In genomic region chr22:46397951-46398350, GRCh38 we compare ENCODE assay signal across 38 cellular contexts.
"Had no signal": no experiment of that assay in that cellular context is flagged by ENCODE, and none has a peak within 500 bp of the region (broad histone marks: within the 10 kb centered on the region; RNA-seq: fewer than 3 reads in every experiment).

No MANE protein-coding gene starts in this region.

- H3K27me3 ChIP-seq: adrenal gland, ascending aorta, body of pancreas, brain microvascular endothelial cell, cardiac muscle cell had no signal

- H3K36me3 Mint-ChIP-seq: activated naive CD4-positive, alpha-beta T cell treated with anti-CD3 and anti-CD28 coated beads, Interleukin-2, amount 10 ng/mL, durations not matched to agents 7 days and 5 days; activated naive CD4-positive, alpha-beta T cell treated with anti-CD3 and anti-CD28 coated beads, Interleukin-2, amount 50 U/mL, for 24 hours; activated naive CD4-positive, alpha-beta T cell treated with anti-CD3 and anti-CD28 coated beads, Interleukin-2, amount 50 U/mL, for 72 hours; activated naive CD8-positive, alpha-beta T cell; activated naive CD8-positive, alpha-beta T cell treated with anti-CD3 and anti-CD28 coated beads for 36 hours; activated naive CD8-positive, alpha-beta T cell treated with anti-CD3 and anti-CD28 coated beads, Interleukin-2, amount 10 ng/mL, durations not matched to agents 7 days and 5 days; brain had no signal

- DNase-seq: activated effector memory CD4-positive, alpha-beta T cell treated with anti-CD3 and anti-CD28 coated beads, Interleukin-2, amount 50 U/mL, for 16 hours; activated effector memory CD4-positive, alpha-beta T cell treated with Interleukin-2 at 50 U/mL for 16 hours; activated gamma-delta T cell; activated gamma-delta T cell treated with Interleukin-2 at 50 U/mL for 16 hours; activated naive CD4-positive, alpha-beta T cell; activated naive CD4-positive, alpha-beta T cell treated with anti-CD3 and anti-CD28 coated beads for 36 hours; activated naive CD4-positive, alpha-beta T cell treated with anti-CD3 and anti-CD28 coated beads, Interleukin-2, amount 10 ng/mL, durations not matched to agents 7 days and 5 days; activated naive CD4-positive, alpha-beta T cell treated with anti-CD3 and anti-CD28 coated beads, Interleukin-2, amount 50 U/mL, for 16 hours; activated naive CD4-positive, alpha-beta T cell treated with Interleukin-2 at 50 U/mL for 16 hours; activated naive CD8-positive, alpha-beta T cell treated with anti-CD3 and anti-CD28 coated beads for 36 hours; activated naive CD8-positive, alpha-beta T cell treated with anti-CD3 and anti-CD28 coated beads, Interleukin-2, amount 10 ng/mL, durations not matched to agents 7 days and 5 days; activated naive CD8-positive, alpha-beta T cell treated with anti-CD3 and anti-CD28 coated beads, Interleukin-2, amount 50 U/mL, for 24 hours; activated T-cell treated with anti-CD3 and anti-CD28 coated beads for 4 hours; activated T-cell treated with anti-CD3 and anti-CD28 coated beads, Interleukin-2, amount 50 U/mL, for 1 hour; activated T-cell treated with anti-CD3 and anti-CD28 coated beads, Interleukin-2, amount 50 U/mL, for 24 hours; activated T-cell treated with anti-CD3 and anti-CD28 coated beads, Interleukin-2, amount 50 U/mL, for 4 hours; activated T-cell treated with anti-CD3 and anti-CD28 coated beads, Interleukin-2, amount 50 U/mL, for 48 hours; activated T-cell treated with anti-CD3 and anti-CD28 coated beads, Interleukin-2, amount 50 U/mL, for 72 hours; adrenal gland; amniotic stem cell; amygdala; anterior cingulate cortex; aorta; body of pancreas; brain microvascular endothelial cell; caudate nucleus; central memory CD4-positive, alpha-beta T cell; cerebellar nuclear complex had no signal

- H3K9me3 ChIP-seq: adrenal gland, ascending aorta, body of pancreas had no signal

- H3K27ac Mint-ChIP-seq: activated naive CD4-positive, alpha-beta T cell treated with anti-CD3 and anti-CD28 coated beads for 36 hours; activated naive CD4-positive, alpha-beta T cell treated with anti-CD3 and anti-CD28 coated beads, Interleukin-2, amount 10 ng/mL, durations not matched to agents 7 days and 5 days; activated naive CD4-positive, alpha-beta T cell treated with anti-CD3 and anti-CD28 coated beads, Interleukin-2, amount 50 U/mL, for 24 hours; activated naive CD4-positive, alpha-beta T cell treated with anti-CD3 and anti-CD28 coated beads, Interleukin-2, amount 50 U/mL, for 72 hours; activated naive CD8-positive, alpha-beta T cell; activated naive CD8-positive, alpha-beta T cell treated with anti-CD3 and anti-CD28 coated beads for 36 hours; activated naive CD8-positive, alpha-beta T cell treated with anti-CD3 and anti-CD28 coated beads, Interleukin-2, amount 10 ng/mL, durations not matched to agents 7 days and 5 days; activated naive CD8-positive, alpha-beta T cell treated with anti-CD3 and anti-CD28 coated beads, Interleukin-2, amount 50 U/mL, for 24 hours; activated T-cell treated with anti-CD3 and anti-CD28 coated beads, Interleukin-2, amount 50 U/mL, for 24 hours; activated T-cell treated with anti-CD3 and anti-CD28 coated beads, Interleukin-2, amount 50 U/mL, for 72 hours; activated T-helper 1 cell treated with anti-CD3 and anti-CD28 coated beads, Interleukin-12 subunit alpha, Interleukin-12 subunit beta, Interleukin-2, Interleukin-4 antibody, amounts not matched to agents 30 ng/mL and 10 ng/mL and 1 ng/mL, durations not matched to agents 14 hours and 24 hours and 36 hours; activated T-helper 17 cell treated with anti-CD3 and anti-CD28 coated beads, Interleukin-2, amount 50 U/mL, for 72 hours; activated T-helper 2 cell treated with anti-CD3 and anti-CD28 coated beads, Interferon-gamma antibody, Interleukin-2, Interleukin-4, amounts not matched to agents 10 μg/mL and 5 μg/mL and 100 μg/mL, durations not matched to agents 14 hours and 24 hours and 36 hours; brain had no signal

- H3K27ac ChIP-seq: adrenal gland, ascending aorta, body of pancreas, brain microvascular endothelial cell, cardiac muscle cell had no signal

- H3K4me1 ChIP-seq: adrenal gland, ascending aorta, body of pancreas had no signal

- H3K4me3 ChIP-seq: adrenal gland, ascending aorta, body of pancreas, cardiac muscle cell had no signal

- H3K4me3 Mint-ChIP-seq: activated naive CD4-positive, alpha-beta T cell treated with anti-CD3 and anti-CD28 coated beads for 36 hours; activated naive CD4-positive, alpha-beta T cell treated with anti-CD3 and anti-CD28 coated beads, Interleukin-2, amount 10 ng/mL, durations not matched to agents 7 days and 5 days; activated naive CD4-positive, alpha-beta T cell treated with anti-CD3 and anti-CD28 coated beads, Interleukin-2, amount 50 U/mL, for 24 hours; activated naive CD8-positive, alpha-beta T cell; activated naive CD8-positive, alpha-beta T cell treated with anti-CD3 and anti-CD28 coated beads for 36 hours; activated naive CD8-positive, alpha-beta T cell treated with anti-CD3 and anti-CD28 coated beads, Interleukin-2, amount 10 ng/mL, durations not matched to agents 7 days and 5 days; activated naive CD8-positive, alpha-beta T cell treated with anti-CD3 and anti-CD28 coated beads, Interleukin-2, amount 50 U/mL, for 24 hours; activated T-cell treated with anti-CD3 and anti-CD28 coated beads, Interleukin-2, amount 50 U/mL, for 24 hours; activated T-cell treated with anti-CD3 and anti-CD28 coated beads, Interleukin-2, amount 50 U/mL, for 4 hours; activated T-cell treated with anti-CD3 and anti-CD28 coated beads, Interleukin-2, amount 50 U/mL, for 72 hours; activated T-helper 1 cell treated with anti-CD3 and anti-CD28 coated beads, Interleukin-12 subunit alpha, Interleukin-12 subunit beta, Interleukin-2, Interleukin-4 antibody, amounts not matched to agents 30 ng/mL and 10 ng/mL and 1 ng/mL, durations not matched to agents 14 hours and 24 hours and 36 hours; activated T-helper 17 cell treated with anti-CD3 and anti-CD28 coated beads, Interleukin-2, amount 50 U/mL, for 72 hours; brain; central memory CD8-positive, alpha-beta T cell had no signal

- H3K9me3 Mint-ChIP-seq: activated naive CD4-positive, alpha-beta T cell treated with anti-CD3 and anti-CD28 coated beads for 36 hours; activated naive CD4-positive, alpha-beta T cell treated with anti-CD3 and anti-CD28 coated beads, Interleukin-2, amount 10 ng/mL, durations not matched to agents 7 days and 5 days; activated naive CD4-positive, alpha-beta T cell treated with anti-CD3 and anti-CD28 coated beads, Interleukin-2, amount 50 U/mL, for 24 hours; activated naive CD4-positive, alpha-beta T cell treated with anti-CD3 and anti-CD28 coated beads, Interleukin-2, amount 50 U/mL, for 72 hours; activated naive CD8-positive, alpha-beta T cell treated with anti-CD3 and anti-CD28 coated beads for 36 hours; activated naive CD8-positive, alpha-beta T cell treated with anti-CD3 and anti-CD28 coated beads, Interleukin-2, amount 10 ng/mL, durations not matched to agents 7 days and 5 days; activated naive CD8-positive, alpha-beta T cell treated with anti-CD3 and anti-CD28 coated beads, Interleukin-2, amount 50 U/mL, for 24 hours; activated T-cell treated with anti-CD3 and anti-CD28 coated beads, Interleukin-2, amount 50 U/mL, for 24 hours; activated T-cell treated with anti-CD3 and anti-CD28 coated beads, Interleukin-2, amount 50 U/mL, for 4 hours; activated T-cell treated with anti-CD3 and anti-CD28 coated beads, Interleukin-2, amount 50 U/mL, for 72 hours; activated T-helper 1 cell treated with anti-CD3 and anti-CD28 coated beads, Interleukin-12 subunit alpha, Interleukin-12 subunit beta, Interleukin-2, Interleukin-4 antibody, amounts not matched to agents 30 ng/mL and 10 ng/mL and 1 ng/mL, durations not matched to agents 14 hours and 24 hours and 36 hours; activated T-helper 17 cell treated with anti-CD3 and anti-CD28 coated beads, Interleukin-2, amount 50 U/mL, for 72 hours; activated T-helper 2 cell treated with anti-CD3 and anti-CD28 coated beads, Interferon-gamma antibody, Interleukin-2, Interleukin-4, amounts not matched to agents 10 μg/mL and 5 μg/mL and 100 μg/mL, durations not matched to agents 14 hours and 24 hours and 36 hours; brain; central memory CD8-positive, alpha-beta T cell had no signal

- H3K36me3 ChIP-seq: adrenal gland, ascending aorta, brain microvascular endothelial cell had no signal

- H3K4me1 Mint-ChIP-seq: activated T-helper 17 cell treated with anti-CD3 and anti-CD28 coated beads, Interleukin-2, amount 50 U/mL, for 72 hours; brain had no signal

- H3K27me3 Mint-ChIP-seq: activated naive CD4-positive, alpha-beta T cell treated with anti-CD3 and anti-CD28 coated beads, Interleukin-2, amount 50 U/mL, for 24 hours; activated naive CD8-positive, alpha-beta T cell; activated naive CD8-positive, alpha-beta T cell treated with anti-CD3 and anti-CD28 coated beads for 36 hours; activated naive CD8-positive, alpha-beta T cell treated with anti-CD3 and anti-CD28 coated beads, Interleukin-2, amount 50 U/mL, for 24 hours; activated T-cell treated with anti-CD3 and anti-CD28 coated beads, Interleukin-2, amount 50 U/mL, for 24 hours; activated T-helper 17 cell treated with anti-CD3 and anti-CD28 coated beads, Interleukin-2, amount 50 U/mL, for 72 hours; brain; central memory CD8-positive, alpha-beta T cell had no signal
